12 cellular contexts compared by ENCODE assay signal in the genomic region with DNA sequence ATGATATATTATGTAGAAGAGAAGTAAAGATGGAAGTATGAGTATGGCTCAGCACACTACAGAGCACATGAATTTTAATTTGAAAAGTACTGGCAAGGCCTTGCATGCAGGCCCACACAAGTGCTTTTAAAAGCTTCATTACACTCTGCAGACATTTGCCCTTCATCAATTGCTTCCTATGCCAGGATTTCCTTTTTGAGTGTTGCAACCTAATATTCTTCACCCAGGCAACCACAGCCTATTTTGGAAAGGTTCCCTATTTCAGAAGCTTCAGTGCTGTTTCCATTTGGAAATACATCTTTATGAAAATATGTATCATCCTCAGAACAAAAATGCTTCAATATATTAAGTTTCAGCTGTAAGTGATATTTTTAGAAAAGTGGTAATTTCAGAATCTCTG.
DNase-seq lines count a peak whose midpoint lies in the region; ATAC-seq and TF ChIP-seq lines count a peak whose summit lies in the region.
"Had no signal": no experiment of that assay in that cellular context is flagged by ENCODE, and none has a peak within 500 bp of the region (broad histone marks: within the 10 kb centered on the region; RNA-seq: fewer than 3 reads in every experiment).

No MANE protein-coding gene starts in this region.

- H3K27ac ChIP-seq in SK-N-MC, result peak overlapping the region; percentile 56
- H3K27ac ChIP-seq in stomach, result no peak overlapping the region
- H3K27ac ChIP-seq: coronary artery, right atrium auricular region had no signal

- peak overlapping the region; percentile 11 for H3K9ac ChIP-seq in SK-N-MC (ENCODE audit: insufficient read length)

- DNase-seq in CD1c-positive myeloid dendritic cell (ENCODE audit: extremely low spot score), result peak; percentile 35
- DNase-seq in LHCN-M2 (ENCODE audit: low read depth), result peak; percentile 54
- no peak for DNase-seq in SK-N-MC (ENCODE audit: low read depth, low spot score)
- peak; percentile 11 for DNase-seq in globus pallidus (ENCODE audit: low spot score)
- no peak for DNase-seq in stomach
- DNase-seq in amygdala (lab: John Stamatoyannopoulos, UW), result no peak
- DNase-seq in germinal center (ENCODE audit: low spot score), result no peak
- DNase-seq: activated B cell treated with CpG ODN at 0.5 μM for 24 hours, activated gamma-delta T cell had no signal

- peaks cover 0 to 35% (median 22%) of the 10 kb centered on the region in 4 donors for H3K4me1 ChIP-seq in stomach

- no peak for TF ChIP-seq CTCF in stomach (IDR thresholded peaks at IDR 0.05)

- H3K9me3 ChIP-seq in SK-N-MC (ENCODE audit: low read depth, low read length) (no peaks in the 10 kb centered on the region), stomach (no peaks in the 10 kb centered on the region)
- H3K9me3 ChIP-seq: right atrium auricular region had no signal

- intact Hi-C loops in stomach (cut with DNase I; ENCODE audit: low total_unique reads), result no loop called here

- H3K27me3 ChIP-seq in stomach, result no peaks in the 10 kb centered on the region
- H3K27me3 ChIP-seq: right atrium auricular region had no signal

- ATAC-seq in HG02885 (IDR thresholded peaks at IDR 0.05; ENCODE audit: poor library complexity, unreplicated experiment), result no peak

- TF ChIP-seq POLR2A in stomach (IDR thresholded peaks at IDR 0.05), result no peak

- H3K36me3 ChIP-seq in SK-N-MC (ENCODE audit: insufficient read depth, low read length), result no peaks in the 10 kb centered on the region
- no peaks in the 10 kb centered on the region for H3K36me3 ChIP-seq in stomach
- H3K36me3 ChIP-seq: right atrium auricular region had no signal

- H3K4me3 ChIP-seq in SK-N-MC (no peak overlapping the region), stomach (no peak overlapping the region)
- H3K4me3 ChIP-seq: coronary artery, right atrium auricular region had no signal

- TF ChIP-seq EP300 in stomach (IDR thresholded peaks at IDR 0.05), result no peak

Comparison
In these comparisons a context has a peak if more than half of its experiments do, and no peak if none do; other contexts are left out.
1. DNase-seq: peak in CD1c-positive myeloid dendritic cell (single experiment), LHCN-M2 (single experiment) and globus pallidus (single experiment); none in SK-N-MC (single experiment), stomach (single experiment), amygdala (0 of 56) and germinal center (single experiment).